ENCODE assay signal across 8 cellular contexts in the genomic region with DNA sequence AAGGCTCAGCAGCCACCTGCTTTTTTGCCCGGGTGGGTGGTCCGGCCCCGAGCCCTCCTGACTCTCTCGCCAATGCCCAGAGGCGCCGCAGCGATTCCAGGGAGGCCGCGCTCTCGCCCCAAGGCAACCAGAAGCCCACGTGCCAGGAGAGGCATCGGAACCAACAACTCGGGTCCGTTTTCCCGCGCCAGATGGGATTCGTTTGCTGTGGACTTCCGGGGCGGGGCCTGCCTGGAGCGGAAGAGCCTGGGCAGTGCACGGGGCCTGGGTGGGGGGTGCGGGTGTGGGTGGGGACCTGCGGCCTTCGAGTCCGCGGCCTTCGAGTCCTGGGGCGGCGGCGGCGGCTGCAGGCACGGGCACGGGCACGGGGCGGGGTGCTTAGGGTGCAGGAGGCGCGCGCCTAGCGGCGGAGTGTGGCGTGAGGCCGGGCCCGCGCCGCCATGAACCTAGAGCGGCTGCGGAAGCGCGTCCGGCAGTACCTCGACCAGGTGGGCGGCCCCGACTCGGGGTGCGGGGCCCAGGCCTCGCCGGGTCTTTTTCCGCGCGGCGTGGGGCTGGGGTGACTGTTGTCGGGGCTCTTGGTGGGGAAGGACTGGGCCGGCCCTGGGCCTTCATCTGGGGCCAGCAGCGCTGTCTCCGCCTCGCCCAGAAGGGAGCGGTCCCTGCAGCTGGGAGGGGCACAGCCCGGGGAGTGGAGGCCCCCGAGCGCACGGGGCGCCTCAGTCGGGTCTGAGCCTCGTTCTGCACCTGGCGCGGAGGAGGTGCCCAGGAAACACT. TPM values are rescaled to one million over a fixed set of nuclear protein-coding genes. Genes with fewer than 3 reads are reported as not detected.
DNase-seq lines count a peak whose midpoint lies in the region; ATAC-seq lines count a peak whose summit lies in the region.

A gene with protein sequence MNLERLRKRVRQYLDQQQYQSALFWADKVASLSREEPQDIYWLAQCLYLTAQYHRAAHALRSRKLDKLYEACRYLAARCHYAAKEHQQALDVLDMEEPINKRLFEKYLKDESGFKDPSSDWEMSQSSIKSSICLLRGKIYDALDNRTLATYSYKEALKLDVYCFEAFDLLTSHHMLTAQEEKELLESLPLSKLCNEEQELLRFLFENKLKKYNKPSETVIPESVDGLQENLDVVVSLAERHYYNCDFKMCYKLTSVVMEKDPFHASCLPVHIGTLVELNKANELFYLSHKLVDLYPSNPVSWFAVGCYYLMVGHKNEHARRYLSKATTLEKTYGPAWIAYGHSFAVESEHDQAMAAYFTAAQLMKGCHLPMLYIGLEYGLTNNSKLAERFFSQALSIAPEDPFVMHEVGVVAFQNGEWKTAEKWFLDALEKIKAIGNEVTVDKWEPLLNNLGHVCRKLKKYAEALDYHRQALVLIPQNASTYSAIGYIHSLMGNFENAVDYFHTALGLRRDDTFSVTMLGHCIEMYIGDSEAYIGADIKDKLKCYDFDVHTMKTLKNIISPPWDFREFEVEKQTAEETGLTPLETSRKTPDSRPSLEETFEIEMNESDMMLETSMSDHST (plus strand): TSS at position 253 of the 777 bp plus-strand sequence. CDS start 188 bp downstream, at position 441.

- H3K36me3 Mint-ChIP-seq in memory B cell = peaks cover 13% of the 10 kb centered on the region

- CTCF ChIA-PET in activated CD8-positive, alpha-beta memory T cell treated with anti-CD3 and anti-CD28 coated beads for 36 hours (lab: Charles Lee) = no interaction called here

- peak within 1 kb of the TSS; percentile 85 for H3K4me3 Mint-ChIP-seq in memory B cell

- POLR2A ChIA-PET in activated CD8-positive, alpha-beta memory T cell treated with anti-CD3 and anti-CD28 coated beads for 36 hours (lab: Charles Lee) = interaction anchor here (0.6 kb wide), 1 partner anchor 275 kb away, joined by 3 read pairs; no protein-coding TSS in a partner anchor

- ATAC-seq in GM19467 (IDR thresholded peaks at IDR 0.05; ENCODE audit: unreplicated experiment) (peak; percentile 80), memory B cell (ENCODE audit: low read depth) (peak; percentile 83)

- H3K4me3 ChIP-seq in effector memory CD4-positive, alpha-beta T cell (ENCODE audit: insufficient read depth, low read depth, low read length, poor library complexity, severe bottlenecking) = peak within 1 kb of the TSS; percentile 66

- DNase-seq in CMK (ENCODE audit: low read depth) = peak; percentile 78
- peak; percentile 68 for DNase-seq in HS-27A (ENCODE audit: low read depth)
- peak; percentile 77 to 95 for DNase-seq in NOMO-1 (lab: John Stamatoyannopoulos, UW; ENCODE audit: unreplicated experiment in 2 of 2)
- peak; percentile 55 to 69 (median 55) for DNase-seq in effector memory CD4-positive, alpha-beta T cell
- DNase-seq in memory B cell (ENCODE audit: low spot score in 2 of 2) = peak; percentile 42 to 75
- peak; percentile 70 for DNase-seq in stimulated activated CD8-positive, alpha-beta memory T cell treated with anti-CD3 and anti-CD28 coated beads, Interleukin-12 subunit alpha, Interleukin-12 subunit beta, amount 100 ng/mL, for 1 hour (ENCODE audit: low read depth)

- H3K4me1 ChIP-seq in effector memory CD4-positive, alpha-beta T cell (ENCODE audit: control insufficient read depth, insufficient read depth, low read length, poor library complexity, severe bottlenecking) = peaks cover 7% of the 10 kb centered on the region

- no peaks in the 10 kb centered on the region for H3K9me3 Mint-ChIP-seq in memory B cell

- H3K4me1 Mint-ChIP-seq in memory B cell = peaks cover 16% of the 10 kb centered on the region

- H3K36me3 ChIP-seq in effector memory CD4-positive, alpha-beta T cell (ENCODE audit: control insufficient read depth, insufficient read depth, low read length) = peaks cover 17% of the 10 kb centered on the region

- peak within 1 kb of the TSS; percentile 60 for H3K27ac ChIP-seq in effector memory CD4-positive, alpha-beta T cell (ENCODE audit: insufficient read depth, low read length, poor library complexity, severe bottlenecking)

- H3K27me3 Mint-ChIP-seq in memory B cell = peaks cover 5% of the 10 kb centered on the region

- H3K9me3 ChIP-seq in effector memory CD4-positive, alpha-beta T cell (ENCODE audit: control insufficient read depth, low read length) = no peaks in the 10 kb centered on the region

- H3K27ac Mint-ChIP-seq in memory B cell = peak within 1 kb of the TSS; percentile 70

- H3K27me3 ChIP-seq in effector memory CD4-positive, alpha-beta T cell (replicated peaks; ENCODE audit: control insufficient read depth, insufficient read depth, low read length, poor library complexity, severe bottlenecking) = no peaks in the 10 kb centered on the region

RNA-seq across cellular contexts. Expression of the gene that starts here (rescaled TPM):
- 10 to 100 TPM; 75.1 to 76.7 TPM for total RNA-seq in activated CD8-positive, alpha-beta memory T cell treated with anti-CD3 and anti-CD28 coated beads for 36 hours

Comparison
In these comparisons a context has a peak if more than half of its experiments do, and no peak if none do; other contexts are left out.
1. Peak in every context shown above with its lines: DNase-seq, ATAC-seq, H3K4me3 ChIP-seq and H3K27ac ChIP-seq.